8 cellular contexts compared by ENCODE assay signal in the genomic region with DNA sequence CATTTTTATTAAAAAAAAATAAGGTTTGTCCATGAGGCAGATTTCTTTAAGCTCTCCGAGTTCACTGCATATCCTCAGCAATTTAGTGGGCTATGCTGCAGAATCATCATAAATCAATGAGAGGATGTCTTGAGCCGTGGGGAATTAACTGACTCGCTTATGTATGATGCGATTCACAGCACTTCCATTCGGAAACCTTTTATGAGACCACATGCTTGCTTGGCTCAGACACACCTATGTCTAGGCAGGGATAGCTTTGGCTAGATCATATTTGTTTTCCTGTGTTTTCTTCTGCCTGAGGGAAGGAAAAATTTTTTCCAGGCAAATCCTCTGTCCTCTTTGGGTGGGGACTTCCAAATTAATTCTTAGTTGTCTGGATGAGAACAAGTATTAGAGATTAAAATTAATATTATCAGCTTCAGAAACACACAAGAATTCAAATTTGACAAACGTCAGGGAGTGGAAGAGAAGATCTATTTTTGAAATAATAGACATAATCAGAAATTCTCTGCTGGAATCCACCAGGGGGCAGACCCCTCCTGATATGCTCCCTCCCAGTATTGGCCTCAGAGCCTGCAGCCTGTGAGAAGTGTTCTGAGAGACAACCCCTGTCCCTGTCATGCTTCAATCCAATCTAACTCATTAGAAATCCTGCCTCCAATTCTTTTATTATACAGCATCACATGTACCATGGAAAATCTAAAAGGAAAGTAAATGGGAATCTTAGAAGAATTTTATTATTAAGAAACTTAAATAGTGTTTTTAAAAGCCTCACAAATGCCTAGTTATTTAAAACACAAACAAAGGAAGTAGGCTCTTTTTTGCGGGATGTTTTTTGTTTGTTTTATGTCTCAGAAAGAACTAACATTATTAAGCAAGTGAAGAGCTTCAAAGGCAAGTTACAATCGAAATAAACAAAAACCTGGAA.
A peak's percentile ranks its signal among the peaks of the same experiment; 100 is the strongest.
DNase-seq lines count a peak whose midpoint lies in the region; ATAC-seq, FAIRE-seq and TF ChIP-seq lines count a peak whose summit lies in the region.

No MANE protein-coding gene starts in this region.

- no peaks in the 10 kb centered on the region for H3K36me3 Mint-ChIP-seq in nephron (ENCODE audit: low read depth)

- H3K27ac Mint-ChIP-seq in nephron, result no peak overlapping the region

- no peak overlapping the region for H3K27ac ChIP-seq in Peyer's patch

- no peaks in the 10 kb centered on the region for H3K27me3 Mint-ChIP-seq in nephron (ENCODE audit: low read depth)

- peak overlapping the region in 1 of 3 experiments; percentile 14 for H3K4me3 Mint-ChIP-seq in nephron

- no peak overlapping the region for H3K4me3 ChIP-seq in Jurkat, Clone E6-1 (ENCODE audit: low read length)
- no peak overlapping the region for H3K4me3 ChIP-seq in Peyer's patch

- no peaks in the 10 kb centered on the region for H3K9me3 Mint-ChIP-seq in nephron

- DNase-seq in Jurkat, Clone E6-1 (ENCODE audit: low read depth, low spot score), result peak; percentile 12
- DNase-seq in Peyer's patch (peak in 2 of 3 donors; percentile 44 to 59), dedifferentiated amniotic fluid mesenchymal stem cell (ENCODE audit: extremely low spot score) (no peak)
- no peak for DNase-seq in activated effector memory CD4-positive, alpha-beta T cell treated with anti-CD3 and anti-CD28 coated beads, Interleukin-2, amount 50 U/mL, for 16 hours

- peak; percentile 54 for FAIRE-seq in endometrium (lab: Jason Lieb, UNC)

- no peaks in the 10 kb centered on the region for H3K27me3 ChIP-seq in Peyer's patch

- peaks cover 6% of the 10 kb centered on the region for H3K4me1 Mint-ChIP-seq in nephron

- TF ChIP-seq CTCF in GM12874 (IDR thresholded peaks at IDR 0.05; ENCODE audit: insufficient read depth, low read depth, low read length) (peak; percentile 55), Peyer's patch (IDR thresholded peaks at IDR 0.05) (peak in 4 of 6 experiments; percentile 24 to 58 (median 54)), nephron (IDR thresholded peaks at IDR 0.05; ENCODE audit: unreplicated experiment in 3 of 3) (peak; percentile 67 to 80 (median 75))

- peak; percentile 86 for ATAC-seq in GM21576 (IDR thresholded peaks at IDR 0.05; ENCODE audit: unreplicated experiment)

- H3K9me3 ChIP-seq in Peyer's patch, result no peaks in the 10 kb centered on the region

- no peak for TF ChIP-seq POLR2A in Peyer's patch (IDR thresholded peaks at IDR 0.05)

- H3K36me3 ChIP-seq in Peyer's patch, result no peaks in the 10 kb centered on the region

- no peaks in the 10 kb centered on the region for H3K4me1 ChIP-seq in Peyer's patch

Comparison
In these comparisons a context has a peak if more than half of its experiments do, and no peak if none do; other contexts are left out.
1. DNase-seq: peak in Jurkat, Clone E6-1 (single experiment) and Peyer's patch (2 of 3); none in dedifferentiated amniotic fluid mesenchymal stem cell (single experiment) and activated effector memory CD4-positive, alpha-beta T cell treated with anti-CD3 and anti-CD28 coated beads, Interleukin-2, amount 50 U/mL, for 16 hours (single experiment).
2. Peak in every context shown above with its lines, with median percentiles within 50 percentile points of each other: CTCF ChIP-seq.